15 cellular contexts compared by ENCODE assay signal in genomic region chr6:133814797-133815196, GRCh38.
A peak's percentile ranks its signal among the peaks of the same experiment; 100 is the strongest.
DNase-seq lines count a peak whose midpoint lies in the region; ATAC-seq and TF ChIP-seq lines count a peak whose summit lies in the region.
"Had no signal": no experiment of that assay in that cellular context is flagged by ENCODE, and none has a peak within 500 bp of the region (broad histone marks: within the 10 kb centered on the region; RNA-seq: fewer than 3 reads in every experiment).

No MANE protein-coding gene starts in this region.

- no peak overlapping the region for H3K4me3 ChIP-seq in MG63
- H3K4me3 ChIP-seq in cardiac fibroblast (replicated peaks in 1 of 2; ENCODE audit: low read depth in 2 of 2, low read length in 2 of 2), result no peak overlapping the region

- H3K4me1 Mint-ChIP-seq in activated CD4-positive, alpha-beta T cell treated with anti-CD3 and anti-CD28 coated beads for 36 hours, result peaks cover 10% of the 10 kb centered on the region
- H3K4me1 Mint-ChIP-seq in progenitor cell of endocrine pancreas (ENCODE audit: low read depth) (no peaks in the 10 kb centered on the region), mesothelial cell of epicardium (no peaks in the 10 kb centered on the region)
- H3K4me1 Mint-ChIP-seq: immature natural killer cell, nephron progenitor cell had no signal

- no peaks in the 10 kb centered on the region for H3K27me3 ChIP-seq in MG63

- peaks cover 13% of the 10 kb centered on the region for H3K9me3 ChIP-seq in MG63

- H3K36me3 ChIP-seq in MG63, result no peaks in the 10 kb centered on the region

- DNase-seq in activated CD4-positive, alpha-beta T cell treated with anti-CD3 and anti-CD28 coated beads for 36 hours, result peak; percentile 30
- DNase-seq in activated CD4-positive, alpha-beta T cell treated with anti-CD3 and anti-CD28 coated beads for 1 hour, result no peak
- DNase-seq in MG63 (peak; percentile 70), cardiac fibroblast (ENCODE audit: low read depth in 2 of 2) (peak; percentile 79 to 85), progenitor cell of endocrine pancreas (ENCODE audit: low spot score, unreplicated experiment) (no peak), mesothelial cell of epicardium (ENCODE audit: low spot score in 2 of 2, unreplicated experiment in 2 of 2) (no peak), GF-D8 (lab: John Stamatoyannopoulos, UW) (no peak), posterior cingulate gyrus (no peak)
- DNase-seq: activated naive CD4-positive, alpha-beta T cell; effector memory CD4-positive, alpha-beta T cell; immature natural killer cell; NCI-H2081; nephron progenitor cell; OCI-M1; stimulated activated CD4-positive, alpha-beta T cell treated with anti-CD3 and anti-CD28 coated beads, Interleukin-2, amount 100 ng/mL, for 24 hours had no signal

- H3K4me3 Mint-ChIP-seq in activated CD4-positive, alpha-beta T cell treated with anti-CD3 and anti-CD28 coated beads for 36 hours, result no peak overlapping the region
- H3K4me3 Mint-ChIP-seq in progenitor cell of endocrine pancreas (ENCODE audit: low read depth) (no peak overlapping the region), mesothelial cell of epicardium (no peak overlapping the region)
- H3K4me3 Mint-ChIP-seq: immature natural killer cell, nephron progenitor cell had no signal

- intact Hi-C loops in activated CD4-positive, alpha-beta T cell treated with anti-CD3 and anti-CD28 coated beads for 36 hours (cut with DNase I, micrococcal nuclease), result no loop called here
- intact Hi-C loops in posterior cingulate gyrus (cut with DNase I), result no loop called here

- peaks cover 38% of the 10 kb centered on the region for H3K27me3 Mint-ChIP-seq in activated CD4-positive, alpha-beta T cell treated with anti-CD3 and anti-CD28 coated beads for 36 hours
- H3K27me3 Mint-ChIP-seq in progenitor cell of endocrine pancreas (peaks cover 5% of the 10 kb centered on the region), mesothelial cell of epicardium (ENCODE audit: low read depth) (peaks cover 2% of the 10 kb centered on the region)

- H3K27ac Mint-ChIP-seq in activated CD4-positive, alpha-beta T cell treated with anti-CD3 and anti-CD28 coated beads for 36 hours, result no peak overlapping the region
- H3K27ac Mint-ChIP-seq in progenitor cell of endocrine pancreas, result peak overlapping the region; percentile 56
- H3K27ac Mint-ChIP-seq in mesothelial cell of epicardium, result no peak overlapping the region
- H3K27ac Mint-ChIP-seq: immature natural killer cell, nephron progenitor cell had no signal

- POLR2A ChIA-PET in activated CD4-positive, alpha-beta T cell treated with anti-CD3 and anti-CD28 coated beads for 36 hours (lab: Charles Lee), result no interaction called here

- peaks cover 3% of the 10 kb centered on the region for H3K9me3 Mint-ChIP-seq in activated CD4-positive, alpha-beta T cell treated with anti-CD3 and anti-CD28 coated beads for 36 hours (ENCODE audit: low read depth)
- H3K9me3 Mint-ChIP-seq in progenitor cell of endocrine pancreas (ENCODE audit: low read depth), result peaks cover 6% of the 10 kb centered on the region
- peaks cover 12% of the 10 kb centered on the region for H3K9me3 Mint-ChIP-seq in mesothelial cell of epicardium

- H3K36me3 Mint-ChIP-seq in activated CD4-positive, alpha-beta T cell treated with anti-CD3 and anti-CD28 coated beads for 36 hours (ENCODE audit: low read depth), result no peaks in the 10 kb centered on the region
- H3K36me3 Mint-ChIP-seq in progenitor cell of endocrine pancreas (ENCODE audit: insufficient read depth) (no peaks in the 10 kb centered on the region), mesothelial cell of epicardium (no peaks in the 10 kb centered on the region)
- H3K36me3 Mint-ChIP-seq: immature natural killer cell had no signal

- ATAC-seq in activated CD4-positive, alpha-beta T cell treated with anti-CD3 and anti-CD28 coated beads for 36 hours, result peak; percentile 51

- CTCF ChIA-PET in activated CD4-positive, alpha-beta T cell treated with anti-CD3 and anti-CD28 coated beads for 36 hours (lab: Charles Lee), result interaction anchor here (1.5 to 1.9 kb wide), 2 partner anchors 9 to 101 kb away, joined by 4 to 5 read pairs; no protein-coding TSS in a partner anchor

- TF ChIP-seq CTCF in cardiac fibroblast (IDR thresholded peaks at IDR 0.05; ENCODE audit: low read depth, low read length) (no peak), progenitor cell of endocrine pancreas (IDR thresholded peaks at IDR 0.05; ENCODE audit: unreplicated experiment) (no peak), mesothelial cell of epicardium (IDR thresholded peaks at IDR 0.05; ENCODE audit: unreplicated experiment) (no peak)

Comparison
In these comparisons a context has a peak if more than half of its experiments do, and no peak if none do; other contexts are left out.
1. DNase-seq: peak in activated CD4-positive, alpha-beta T cell treated with anti-CD3 and anti-CD28 coated beads for 36 hours (single experiment), MG63 (single experiment) and cardiac fibroblast (2 of 2); none in activated CD4-positive, alpha-beta T cell treated with anti-CD3 and anti-CD28 coated beads for 1 hour (single experiment), progenitor cell of endocrine pancreas (single experiment), mesothelial cell of epicardium (0 of 2), GF-D8 (single experiment) and posterior cingulate gyrus (0 of 10).